8 cellular contexts compared by ENCODE assay signal in genomic region chr11:108733479-108734116, GRCh38.
A peak's percentile ranks its signal among the peaks of the same experiment; 100 is the strongest.
DNase-seq lines count a peak whose midpoint lies in the region; ATAC-seq and TF ChIP-seq lines count a peak whose summit lies in the region.

No MANE protein-coding gene starts in this region.

- 70 to 79% methylated on average over 6 of the region's 6 CpGs for WGBS in heart right ventricle, 2 donors

- H3K27ac ChIP-seq in heart right ventricle = peak overlapping the region in 1 of 10 donors; percentile 61
- H3K27ac ChIP-seq in left ventricle myocardium inferior (replicated peaks) = no peak overlapping the region
- H3K27ac ChIP-seq in PC-3 (ENCODE audit: low read length) = 0 out of 2 replicates have a peak overlapping the region, but pooled peaks have one; percentile 7
- peak overlapping the region in 53 of 59 donors; percentile 10 to 85 (median 66) for H3K27ac ChIP-seq in dorsolateral prefrontal cortex

- ATAC-seq in heart right ventricle = peak in 5 of 8 donors; percentile 20 to 67 (median 54)
- peak; percentile 97 for ATAC-seq in HG02884 (IDR thresholded peaks at IDR 0.05; ENCODE audit: unreplicated experiment)
- peak; percentile 45 for ATAC-seq in PC-3

- intact Hi-C loops in heart right ventricle (cut with DNase I) = no loop called here
- intact Hi-C loops in left ventricle myocardium inferior (cut with micrococcal nuclease) = no loop called here
- intact Hi-C loops in PC-3 (cut with micrococcal nuclease) = no loop called here
- intact Hi-C loops in dorsolateral prefrontal cortex (cut with DNase I) = no loop called here
- intact Hi-C loops in posterior vena cava (cut with DNase I) = no loop called here

- H3K9ac ChIP-seq in PC-3 (ENCODE audit: low read length) = no peak overlapping the region

- POLR2A ChIA-PET in PC-3 (lab: Charles Lee; ENCODE audit: unreplicated experiment) = no interaction called here

- DNase-seq in heart right ventricle = no peak
- DNase-seq in left ventricle myocardium inferior = no peak
- DNase-seq in PC-3 = peak; percentile 45
- no peak for DNase-seq in dorsolateral prefrontal cortex
- DNase-seq in stimulated activated CD8-positive, alpha-beta memory T cell treated with anti-CD3 and anti-CD28 coated beads, Interleukin-15, amount 100 ng/mL, for 48 hours (ENCODE audit: low read depth in 2 of 2) = peak; percentile 32
- no peak for DNase-seq in posterior vena cava (ENCODE audit: low spot score)
- DNase-seq in NCI-H446 (lab: John Stamatoyannopoulos, UW) = no peak

- H3F3A ChIP-seq in PC-3 (ENCODE audit: low read length, unreplicated experiment) = peaks cover 5% of the 10 kb centered on the region

- peak overlapping the region; percentile 7 for H3K4me2 ChIP-seq in PC-3 (ENCODE audit: low read length)

- no peak overlapping the region for H3K4me3 ChIP-seq in heart right ventricle
- no peak overlapping the region for H3K4me3 ChIP-seq in left ventricle myocardium inferior
- no peak overlapping the region for H3K4me3 ChIP-seq in PC-3 (ENCODE audit: low read length)
- H3K4me3 ChIP-seq in dorsolateral prefrontal cortex = no peak overlapping the region

- H3K4me1 ChIP-seq in heart right ventricle (peaks cover 0 to 21% (median 7%) of the 10 kb centered on the region in 9 donors), left ventricle myocardium inferior (peaks cover 19% of the 10 kb centered on the region), PC-3 (ENCODE audit: insufficient read depth, low read length) (peaks cover 17% of the 10 kb centered on the region)

- H3K9me3 ChIP-seq in heart right ventricle (no peaks in the 10 kb centered on the region), left ventricle myocardium inferior (replicated peaks) (no peaks in the 10 kb centered on the region), PC-3 (ENCODE audit: low read length) (no peaks in the 10 kb centered on the region)

- no peak overlapping the region for H2AFZ ChIP-seq in PC-3 (ENCODE audit: low read length)

- no peaks in the 10 kb centered on the region for H3K27me3 ChIP-seq in heart right ventricle
- no peaks in the 10 kb centered on the region for H3K27me3 ChIP-seq in left ventricle myocardium inferior (ENCODE audit: low read depth)
- no peaks in the 10 kb centered on the region for H3K27me3 ChIP-seq in PC-3 (ENCODE audit: low read length)
- H3K27me3 ChIP-seq in dorsolateral prefrontal cortex = no peaks in the 10 kb centered on the region

- CTCF ChIA-PET in PC-3 (lab: Charles Lee) = no interaction called here

- H4K20me1 ChIP-seq in PC-3 (ENCODE audit: low read length) = 0 out of 2 replicates have a peak, but pooled peaks cover 4% of the 10 kb centered on the region

- TF ChIP-seq CTCF in heart right ventricle (IDR thresholded peaks at IDR 0.05) = no peak
- TF ChIP-seq CTCF in left ventricle myocardium inferior (IDR thresholded peaks at IDR 0.05; ENCODE audit: borderline replicate concordance) = no peak
- no peak for TF ChIP-seq CTCF in PC-3 (conservative IDR thresholded peaks at IDR 0.05; ENCODE audit: low read depth, low read length)
- TF ChIP-seq CTCF in dorsolateral prefrontal cortex (IDR thresholded peaks at IDR 0.05 in 54 of 56, conservative IDR thresholded peaks at IDR 0.05 in 2 of 56; ENCODE audit: low read depth in 1 of 56, partially characterized antibody in 56 of 56) = no peak

- H3K36me3 ChIP-seq in heart right ventricle (peaks cover 0 to 5% (median 0%) of the 10 kb centered on the region in 9 donors), left ventricle myocardium inferior (no peaks in the 10 kb centered on the region), PC-3 (ENCODE audit: low read depth, low read length) (peaks cover 5% of the 10 kb centered on the region)

- H3K79me2 ChIP-seq in PC-3 (ENCODE audit: low read length) = peaks cover 52% of the 10 kb centered on the region

- no peaks in the 10 kb centered on the region for H3K9me2 ChIP-seq in PC-3 (replicated peaks; ENCODE audit: low read length)

- no TSS peak for BruUV-seq in PC-3 (replicated peaks; lab: Mats Ljungman, UMichigan)

Comparison
In these comparisons a context has a peak if more than half of its experiments do, and no peak if none do; other contexts are left out.
1. ATAC-seq: peak in every context shown above with its lines; median percentile 97 in HG02884; 54 in heart right ventricle; 45 in PC-3.
2. DNase-seq: peak in PC-3 (single experiment) and stimulated activated CD8-positive, alpha-beta memory T cell treated with anti-CD3 and anti-CD28 coated beads, Interleukin-15, amount 100 ng/mL, for 48 hours (2 of 2); none in heart right ventricle (0 of 2), left ventricle myocardium inferior (single experiment), dorsolateral prefrontal cortex (0 of 10), posterior vena cava (single experiment) and NCI-H446 (0 of 2).